In the genomic region with DNA sequence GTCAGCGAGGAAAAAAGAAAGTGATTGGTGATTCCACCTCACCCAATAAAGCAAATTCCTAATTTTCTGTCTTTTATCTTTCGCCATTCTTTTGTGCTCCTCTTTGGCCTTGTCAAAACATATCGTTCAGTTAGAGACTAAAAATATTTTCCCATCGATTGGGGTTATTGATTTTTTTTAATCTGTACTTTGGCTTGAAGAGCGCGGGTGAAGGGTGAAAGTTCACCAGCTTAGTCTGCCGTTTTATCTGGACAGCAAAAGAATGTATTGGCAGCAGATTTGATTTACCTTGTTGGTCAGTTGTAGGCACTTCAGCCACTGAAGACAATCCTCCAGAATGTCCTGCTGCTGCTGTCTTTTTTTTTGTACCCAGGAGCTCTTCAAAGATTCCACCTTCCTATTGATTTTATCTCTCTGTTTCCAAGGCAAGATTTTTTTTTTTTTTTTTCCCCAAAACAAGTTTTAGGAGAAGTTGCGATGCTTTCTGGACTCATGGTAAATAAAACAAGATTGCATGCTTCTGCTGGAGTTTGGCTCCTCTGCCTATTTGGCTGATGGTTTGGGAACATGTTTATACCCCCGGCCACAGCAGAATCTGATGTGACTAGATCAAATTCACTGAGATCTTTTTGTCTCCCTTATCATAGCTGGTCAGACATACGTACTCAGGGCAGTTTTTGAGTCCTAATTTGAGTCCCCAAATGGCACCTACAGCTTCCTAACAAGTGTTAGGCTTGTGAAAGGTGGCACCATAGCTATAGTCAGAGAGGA, we compare ENCODE assay signal across 23 cellular contexts.
"Had no signal": no experiment of that assay in that cellular context is flagged by ENCODE, and none has a peak within 500 bp of the region (broad histone marks: within the 10 kb centered on the region; RNA-seq: fewer than 3 reads in every experiment).

No MANE protein-coding gene starts in this region.

- H3K27ac ChIP-seq: SJSA1, SK-N-MC had no signal

- H3K4me3 ChIP-seq: MG63, SJSA1, SK-N-MC had no signal

- H3K36me3 ChIP-seq: MG63, SJSA1 had no signal

- DNase-seq: IMR-90, Karpas-422, KG1, MG63, NCI-H1092, NCI-H1105 treated with DMSO at 0.1 percent for 48 hours, NCI-H1417 treated with DMSO at 0.1 percent for 48 hours, NCI-H146, NCI-H1694 treated with DMSO at 0.1 percent for 48 hours, NCI-H1930, NCI-H2081, NCI-H2107, NCI-H226, NCI-H446, NCI-H510A, NCI-H524 treated with DMSO at 0.1 percent for 48 hours, NCI-H69, NCI-H774, Right ventricle myocardium superior, RPMI8226, SIG-M5 had no signal

- H3K9me3 ChIP-seq: MG63, SJSA1 had no signal

- H3K27me3 ChIP-seq: MG63, SJSA1 had no signal

- H3K4me1 ChIP-seq: SJSA1 had no signal
